In genomic region chr3:148705314-148705713, GRCh38 we compare ENCODE assay signal across 10 cellular contexts. TPM values are rescaled to one million over a fixed set of nuclear protein-coding genes. Genes with fewer than 3 reads are reported as not detected.
"Had no signal": no experiment of that assay in that cellular context is flagged by ENCODE, and none has a peak within 500 bp of the region (broad histone marks: within the 10 kb centered on the region; RNA-seq: fewer than 3 reads in every experiment).

No MANE protein-coding gene starts in this region.

- DNase-seq: H9, HCEC 1CT, HFFc6 had no signal

- ATAC-seq: GM23338, HepG2 had no signal

- H3K27ac ChIP-seq: HL-60 had no signal

- H3K4me3 ChIP-seq: GM23338 had no signal

- FAIRE-seq: H1, H54, HepG2 had no signal

RNA-seq across cellular contexts. Expression of gene AGTR1, which starts 7.6 kb away (rescaled TPM):
- total RNA-seq: GM23338, H1, H9, HT1080 had no signal
- polyA plus RNA-seq: IgD-negative memory B cell had no signal
